ENCODE assay signal across 23 cellular contexts in the genomic region with DNA sequence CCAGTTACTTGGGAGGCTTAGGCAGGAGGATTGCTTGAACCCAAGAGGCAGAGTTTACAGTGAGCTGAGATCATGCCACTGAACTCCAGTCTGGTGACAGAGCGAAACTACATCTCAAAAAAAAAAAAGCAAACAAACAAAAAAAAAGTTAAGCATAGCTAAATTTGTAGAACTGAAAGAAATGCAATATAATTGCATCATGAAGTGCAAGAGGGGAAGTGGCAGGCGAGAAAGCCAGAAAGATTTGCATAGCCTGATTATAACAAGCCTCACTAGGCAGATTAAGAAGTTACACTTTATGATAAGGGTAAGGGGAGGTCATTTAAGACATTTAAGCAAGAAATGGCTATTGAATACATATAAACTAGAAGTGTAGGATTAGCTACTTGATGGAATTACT.
A peak's percentile ranks its signal among the peaks of the same experiment; 100 is the strongest.
DNase-seq lines count a peak whose midpoint lies in the region; ATAC-seq and TF ChIP-seq lines count a peak whose summit lies in the region.
"Had no signal": no experiment of that assay in that cellular context is flagged by ENCODE, and none has a peak within 500 bp of the region (broad histone marks: within the 10 kb centered on the region; RNA-seq: fewer than 3 reads in every experiment).

No MANE protein-coding gene starts in this region.

- H3K27ac Mint-ChIP-seq in CD4-positive, alpha-beta T cell, result no peak overlapping the region
- H3K27ac Mint-ChIP-seq: activated CD8-positive, alpha-beta T cell treated with anti-CD3 and anti-CD28 coated beads for 36 hours; activated naive CD8-positive, alpha-beta T cell; CD4-positive, CD25-positive, alpha-beta regulatory T cell; T-helper 17 cell had no signal

- DNase-seq in CD1c-positive myeloid dendritic cell (ENCODE audit: extremely low spot score), result peak; percentile 76
- peak; percentile 23 for DNase-seq in NAMALWA (ENCODE audit: low spot score)
- DNase-seq in CD4-positive, alpha-beta T cell, result no peak
- no peak for DNase-seq in heart left ventricle
- no peak for DNase-seq in DMS79 (lab: John Stamatoyannopoulos, UW)
- DNase-seq: activated CD8-positive, alpha-beta T cell treated with anti-CD3 and anti-CD28 coated beads for 36 hours; activated T-cell treated with anti-CD3 and anti-CD28 coated beads, Interleukin-2, amount 50 U/mL, for 4 hours; CD4-positive, CD25-positive, alpha-beta regulatory T cell; DMS53; heart right ventricle; NCI-H1694 treated with DMSO at 0.1 percent for 48 hours; NCI-H226; right cardiac atrium; stimulated activated CD4-positive, alpha-beta T cell treated with anti-CD3 and anti-CD28 coated beads, Interleukin-15, amount 100 ng/mL, for 24 hours; stimulated activated naive CD4-positive, alpha-beta T cell treated with Interleukin-2 at 50 U/mL for 16 hours; T-helper 17 cell; trophoblast cell; WERI-Rb-1 had no signal

- no peaks in the 10 kb centered on the region for H3K36me3 Mint-ChIP-seq in CD4-positive, alpha-beta T cell (ENCODE audit: low read depth)
- H3K36me3 Mint-ChIP-seq: activated naive CD8-positive, alpha-beta T cell; CD4-positive, CD25-positive, alpha-beta regulatory T cell had no signal

- no peaks in the 10 kb centered on the region for H3K27me3 ChIP-seq in CD4-positive, alpha-beta T cell (ENCODE audit: control insufficient read depth, insufficient read depth, low read length)
- no peaks in the 10 kb centered on the region for H3K27me3 ChIP-seq in heart left ventricle
- H3K27me3 ChIP-seq: heart right ventricle had no signal

- POLR2A ChIA-PET in CD4-positive, alpha-beta T cell (lab: Charles Lee), result no interaction called here

- CTCF ChIA-PET in CD4-positive, alpha-beta T cell (lab: Charles Lee), result no interaction called here

- no peaks in the 10 kb centered on the region for H3K27me3 Mint-ChIP-seq in CD4-positive, alpha-beta T cell
- H3K27me3 Mint-ChIP-seq: activated CD8-positive, alpha-beta T cell treated with anti-CD3 and anti-CD28 coated beads for 36 hours; activated naive CD8-positive, alpha-beta T cell; CD4-positive, CD25-positive, alpha-beta regulatory T cell; T-helper 17 cell had no signal

- H3K9me3 Mint-ChIP-seq in CD4-positive, alpha-beta T cell, result no peaks in the 10 kb centered on the region
- H3K9me3 Mint-ChIP-seq: activated CD8-positive, alpha-beta T cell treated with anti-CD3 and anti-CD28 coated beads for 36 hours; activated T-cell treated with anti-CD3 and anti-CD28 coated beads, Interleukin-2, amount 50 U/mL, for 4 hours had no signal

- no peaks in the 10 kb centered on the region for H3K4me1 ChIP-seq in heart left ventricle
- H3K4me1 ChIP-seq: heart right ventricle had no signal

- H3K4me3 Mint-ChIP-seq in CD4-positive, alpha-beta T cell, result no peak overlapping the region
- H3K4me3 Mint-ChIP-seq: activated CD8-positive, alpha-beta T cell treated with anti-CD3 and anti-CD28 coated beads for 36 hours; activated naive CD8-positive, alpha-beta T cell; activated T-cell treated with anti-CD3 and anti-CD28 coated beads, Interleukin-2, amount 50 U/mL, for 4 hours; CD4-positive, CD25-positive, alpha-beta regulatory T cell; T-helper 17 cell had no signal

- H3K4me3 ChIP-seq in heart left ventricle, result no peak overlapping the region
- H3K4me3 ChIP-seq: heart right ventricle, lung had no signal

- TF ChIP-seq POLR2A in heart left ventricle (IDR thresholded peaks at IDR 0.05), result no peak

- no peaks in the 10 kb centered on the region for H3K4me1 Mint-ChIP-seq in CD4-positive, alpha-beta T cell (ENCODE audit: low read depth)
- H3K4me1 Mint-ChIP-seq: CD4-positive, CD25-positive, alpha-beta regulatory T cell; T-helper 17 cell had no signal

- no peak overlapping the region for H3K27ac ChIP-seq in CD4-positive, alpha-beta T cell (ENCODE audit: low read depth, low read length)
- no peak overlapping the region for H3K27ac ChIP-seq in heart left ventricle
- H3K27ac ChIP-seq: heart right ventricle, WERI-Rb-1 had no signal

- ATAC-seq in GM19023 (IDR thresholded peaks at IDR 0.05; ENCODE audit: unreplicated experiment) (peak; percentile 70), HG02798 (IDR thresholded peaks at IDR 0.05; ENCODE audit: poor library complexity, unreplicated experiment) (peak; percentile 72), HG03097 (IDR thresholded peaks at IDR 0.05; ENCODE audit: low FRiP score, unreplicated experiment) (no peak), heart left ventricle (no peak)
- ATAC-seq in CD4-positive, alpha-beta T cell (ENCODE audit: poor library complexity), result no peak
- ATAC-seq: activated CD8-positive, alpha-beta T cell treated with anti-CD3 and anti-CD28 coated beads for 36 hours; activated T-cell treated with anti-CD3 and anti-CD28 coated beads, Interleukin-2, amount 50 U/mL, for 4 hours; heart right ventricle; right cardiac atrium; T-helper 17 cell had no signal

- 79 to 87% (median 80%) methylated on average over 2 of the region's 2 CpGs for WGBS in heart left ventricle, 4 donors

- intact Hi-C loops in CD4-positive, alpha-beta T cell (cut with DNase I, micrococcal nuclease), result no loop called here
- intact Hi-C loops in heart left ventricle (cut with DNase I), result no loop called here

- TF ChIP-seq CTCF in CD4-positive, alpha-beta T cell (IDR thresholded peaks at IDR 0.05), result no peak
- TF ChIP-seq CTCF in heart left ventricle (IDR thresholded peaks at IDR 0.05), result no peak

- no peaks in the 10 kb centered on the region for H3K36me3 ChIP-seq in heart left ventricle
- H3K36me3 ChIP-seq: heart right ventricle, WERI-Rb-1 had no signal

- no peaks in the 10 kb centered on the region for H3K9me3 ChIP-seq in CD4-positive, alpha-beta T cell (ENCODE audit: control insufficient read depth, low read length)
- no peaks in the 10 kb centered on the region for H3K9me3 ChIP-seq in heart left ventricle
- H3K9me3 ChIP-seq: heart right ventricle had no signal

Comparison
In these comparisons a context has a peak if more than half of its experiments do, and no peak if none do; other contexts are left out.
1. DNase-seq: peak in CD1c-positive myeloid dendritic cell (single experiment) and NAMALWA (single experiment); none in CD4-positive, alpha-beta T cell (0 of 10), heart left ventricle (0 of 5) and DMS79 (single experiment).
2. ATAC-seq: peak in GM19023 (single experiment) and HG02798 (single experiment); none in CD4-positive, alpha-beta T cell (single experiment), HG03097 (single experiment) and heart left ventricle (0 of 4).